Comparison of ENCODE assay signal across 8 cellular contexts in the genomic region with DNA sequence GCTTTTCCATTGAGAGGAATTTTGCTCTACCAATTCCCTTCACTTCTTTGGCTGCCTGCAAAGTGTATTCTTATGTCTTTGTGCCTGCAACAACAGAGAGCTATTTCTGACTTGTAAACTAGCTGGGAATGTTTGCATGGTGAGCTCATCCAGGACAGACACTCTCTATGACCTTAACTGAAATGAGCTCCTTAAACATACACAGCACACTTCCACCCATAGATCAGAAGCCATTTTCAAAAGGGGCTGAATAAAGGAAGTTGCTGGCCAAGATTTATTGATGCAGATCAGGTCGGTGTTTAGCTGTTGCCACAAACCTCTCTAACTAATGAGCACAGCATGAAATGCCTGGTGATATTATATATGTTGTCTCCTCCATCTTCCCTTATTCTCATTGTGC.
DNase-seq lines count a peak whose midpoint lies in the region; TF ChIP-seq lines count a peak whose summit lies in the region.

No MANE protein-coding gene starts in this region.

- H2AFZ ChIP-seq in OCI-LY3 (ENCODE audit: low read depth, low read length) (peak overlapping the region; percentile 70), fibroblast of lung (ENCODE audit: low read length) (no peak overlapping the region)

- H3K27ac ChIP-seq in OCI-LY3 (ENCODE audit: low read length) (peak overlapping the region; percentile 88; the same call in 1 of the 2 replicates), fibroblast of lung (ENCODE audit: insufficient read depth, low read length) (peak overlapping the region; percentile 70)

- H3K36me3 Mint-ChIP-seq in nephron (ENCODE audit: low read depth) = peaks cover 7% of the 10 kb centered on the region

- H3K4me3 Mint-ChIP-seq in nephron = no peak overlapping the region

- H3K9me3 ChIP-seq in OCI-LY3 (ENCODE audit: insufficient read depth, low read length) (no peaks in the 10 kb centered on the region), fibroblast of lung (ENCODE audit: control insufficient read depth, insufficient read depth, low read depth, low read length) (no peaks in the 10 kb centered on the region)

- H3K27me3 Mint-ChIP-seq in nephron (ENCODE audit: low read depth) = no peaks in the 10 kb centered on the region

- no peaks in the 10 kb centered on the region for H4K20me1 ChIP-seq in OCI-LY3 (ENCODE audit: insufficient read depth, low read length)
- no peaks in the 10 kb centered on the region for H4K20me1 ChIP-seq in fibroblast of lung (ENCODE audit: control insufficient read depth, extremely low read depth, insufficient read depth, low read length)

- H3K4me2 ChIP-seq in OCI-LY3 (ENCODE audit: low read length) (peak overlapping the region; percentile 36), fibroblast of lung (ENCODE audit: extremely low read depth, insufficient read depth, low read length) (peak overlapping the region; percentile 83)

- H3K36me3 ChIP-seq in OCI-LY3 (replicated peaks; ENCODE audit: low read depth, low read length) (no peaks in the 10 kb centered on the region), fibroblast of lung (ENCODE audit: control insufficient read depth, insufficient read depth, low read length) (no peaks in the 10 kb centered on the region)

- H3K4me3 ChIP-seq in OCI-LY3 (ENCODE audit: low read length) (no peak overlapping the region), fibroblast of lung (replicated peaks in 1 of 4; ENCODE audit: control extremely low read depth in 1 of 4, insufficient read depth in 1 of 4, low read depth in 3 of 4, low read length in 4 of 4) (peak overlapping the region; percentile 7 to 16 (median 12))

- no peak overlapping the region for H3K9ac ChIP-seq in OCI-LY3 (ENCODE audit: low read length)
- peak overlapping the region; percentile 16 for H3K9ac ChIP-seq in fibroblast of lung (ENCODE audit: insufficient read depth, low read length)

- peaks cover 29% of the 10 kb centered on the region for H3K4me1 Mint-ChIP-seq in nephron

- DNase-seq in Ammon's horn (ENCODE audit: low spot score) (peak; percentile 29), fibroblast of lung (ENCODE audit: low read depth in 2 of 2) (peak; percentile 74 to 96), NCI-H82 treated with DMSO at 0.1 percent for 48 hours (lab: John Stamatoyannopoulos, UW; ENCODE audit: unreplicated experiment) (no peak), DMS79 treated with DMSO at 0.1 percent for 48 hours (lab: John Stamatoyannopoulos, UW) (no peak)
- no peak for DNase-seq in activated CD4-positive, alpha-beta T cell treated with anti-CD3 and anti-CD28 coated beads for 48 hours
- no peak for DNase-seq in stimulated activated CD4-positive, alpha-beta T cell treated with anti-CD3 and anti-CD28 coated beads, Interleukin-12 subunit alpha, Interleukin-12 subunit beta, amount 100 ng/mL, for 4 hours

- peak overlapping the region; percentile 54 to 90 (median 63) for H3K27ac Mint-ChIP-seq in nephron

- TF ChIP-seq CTCF in OCI-LY3 (IDR thresholded peaks at IDR 0.05; ENCODE audit: low read depth, low read length) (no peak), fibroblast of lung (conservative IDR thresholded peaks at IDR 0.05 in 1 of 2, IDR thresholded peaks at IDR 0.05 in 1 of 2; ENCODE audit: low read depth in 1 of 2, low read length in 2 of 2) (no peak), nephron (IDR thresholded peaks at IDR 0.05; ENCODE audit: unreplicated experiment in 3 of 3) (no peak)

- H3K79me2 ChIP-seq in OCI-LY3 (ENCODE audit: low read length) (no peaks in the 10 kb centered on the region), fibroblast of lung (ENCODE audit: control insufficient read depth, insufficient read depth, low read length) (no peaks in the 10 kb centered on the region)

- H3K27me3 ChIP-seq in OCI-LY3 (ENCODE audit: low read depth, low read length) (no peaks in the 10 kb centered on the region), fibroblast of lung (ENCODE audit: control insufficient read depth, insufficient read depth, low read length) (no peaks in the 10 kb centered on the region)

- no peaks in the 10 kb centered on the region for H3K9me3 Mint-ChIP-seq in nephron

- H3K4me1 ChIP-seq in OCI-LY3 (ENCODE audit: low read length) = peaks cover 64% of the 10 kb centered on the region
- peaks cover 21% of the 10 kb centered on the region for H3K4me1 ChIP-seq in fibroblast of lung (ENCODE audit: control insufficient read depth, extremely low read depth, insufficient read depth, low read length)

Comparison
In these comparisons a context has a peak if more than half of its experiments do, and no peak if none do; other contexts are left out.
1. DNase-seq: peak in Ammon's horn (single experiment) and fibroblast of lung (2 of 2); none in activated CD4-positive, alpha-beta T cell treated with anti-CD3 and anti-CD28 coated beads for 48 hours (single experiment), NCI-H82 treated with DMSO at 0.1 percent for 48 hours (single experiment), DMS79 treated with DMSO at 0.1 percent for 48 hours (single experiment) and stimulated activated CD4-positive, alpha-beta T cell treated with anti-CD3 and anti-CD28 coated beads, Interleukin-12 subunit alpha, Interleukin-12 subunit beta, amount 100 ng/mL, for 4 hours (single experiment).